In the genomic region with DNA sequence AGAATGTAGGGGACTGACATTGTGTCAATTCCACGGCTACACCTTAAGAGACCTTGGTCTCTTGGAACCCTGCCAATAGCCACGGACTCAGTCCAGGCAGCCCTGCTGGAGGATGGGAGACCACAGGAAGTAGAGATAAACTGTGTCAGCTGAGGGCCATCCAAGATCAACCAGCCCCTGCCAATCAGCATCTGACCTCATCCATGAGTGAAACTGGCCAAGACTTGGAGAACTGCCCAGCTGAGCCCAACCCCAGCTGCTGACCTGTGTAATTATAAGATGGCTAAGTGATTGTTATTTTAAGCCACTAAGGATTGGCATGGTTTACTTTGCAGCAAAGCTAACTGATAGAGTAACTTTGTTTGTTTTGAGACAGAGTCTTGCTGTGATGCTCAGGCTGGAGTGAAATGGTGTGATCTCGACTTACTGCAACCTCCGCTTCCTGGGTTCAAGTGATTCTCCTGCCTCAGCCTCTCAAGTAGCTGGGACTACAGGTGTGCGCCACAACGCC, we compare ENCODE assay signal across 10 cellular contexts. TPM values are rescaled to one million over a fixed set of nuclear protein-coding genes. Genes with fewer than 3 reads are reported as not detected.
DNase-seq lines count a peak whose midpoint lies in the region; ATAC-seq and TF ChIP-seq lines count a peak whose summit lies in the region.
"Had no signal": no experiment of that assay in that cellular context is flagged by ENCODE, and none has a peak within 500 bp of the region (broad histone marks: within the 10 kb centered on the region; RNA-seq: fewer than 3 reads in every experiment).

No MANE protein-coding gene starts in this region.

- H3K27ac ChIP-seq in brain microvascular endothelial cell (no peak overlapping the region), right lobe of liver (peak overlapping the region in 2 of 3 donors; percentile 53 to 76)

- WGBS in right lobe of liver (ENCODE audit: insufficient coverage, low coverage, low lambda C conversion rate, missing lambda C conversion rate) = 40% methylated on average over 6 of the region's 6 CpGs

- peaks cover 0 to 27% (median 7%) of the 10 kb centered on the region in 4 donors for H3K4me1 ChIP-seq in right lobe of liver

- H3K27me3 ChIP-seq in brain microvascular endothelial cell (replicated peaks) (no peaks in the 10 kb centered on the region), right lobe of liver (no peaks in the 10 kb centered on the region)

- TF ChIP-seq CTCF in brain microvascular endothelial cell (IDR thresholded peaks at IDR 0.05; ENCODE audit: low read depth, low read length, missing control alignments) (no peak), right lobe of liver (IDR thresholded peaks at IDR 0.05) (no peak)

- H3K9me3 ChIP-seq in right lobe of liver = no peaks in the 10 kb centered on the region

- H3K36me3 ChIP-seq in brain microvascular endothelial cell (replicated peaks) = peaks cover 2% of the 10 kb centered on the region
- H3K36me3 ChIP-seq in right lobe of liver = peaks cover 0 to 2% (median 0%) of the 10 kb centered on the region in 4 donors

- DNase-seq in COR-L47 (lab: John Stamatoyannopoulos, UW) = peak; percentile 71
- peak; percentile 47 for DNase-seq in NCI-H2196 treated with DMSO at 0.1 percent for 48 hours (lab: John Stamatoyannopoulos, UW; ENCODE audit: unreplicated experiment)
- peak; percentile 77 for DNase-seq in brain microvascular endothelial cell
- DNase-seq in right lobe of liver = peak; percentile 85 to 96 (median 93)
- DNase-seq in epidermal melanocyte (ENCODE audit: insufficient read length, low spot score) = no peak
- DNase-seq in activated CD8-positive, alpha-beta memory T cell treated with anti-CD3 and anti-CD28 coated beads, Interleukin-2, amount 50 U/mL, for 48 hours = no peak
- no peak for DNase-seq in activated CD4-positive, alpha-beta T cell treated with anti-CD3 and anti-CD28 coated beads for 4 hours
- DNase-seq in KBM-7 = no peak
- DNase-seq: activated CD4-positive, alpha-beta T cell treated with anti-CD3 and anti-CD28 coated beads for 36 hours; DND-41 had no signal

- ATAC-seq in right lobe of liver = peak; percentile 92 to 95 (median 94)
- ATAC-seq: activated CD4-positive, alpha-beta T cell treated with anti-CD3 and anti-CD28 coated beads for 36 hours had no signal

- in situ Hi-C loops in brain microvascular endothelial cell (cut with HindIII; ENCODE audit: low pct_ligation_motif_present, low sequenced_read_pairs) (no loop called here), KBM-7 (cut with MboI; ENCODE audit: low pct_unique_long_range_greater_than_20kb, low sequenced_read_pairs) (no loop called here)

- peak; percentile 17 for TF ChIP-seq POLR2A in right lobe of liver (IDR thresholded peaks at IDR 0.05)

- intact Hi-C loops in right lobe of liver (cut with DNase I) = no loop called here

- no peak overlapping the region for H3K4me3 ChIP-seq in brain microvascular endothelial cell (ENCODE audit: low read depth, low read length)
- peak overlapping the region in 2 of 3 donors; percentile 19 to 20 for H3K4me3 ChIP-seq in right lobe of liver

RNA-seq across cellular contexts. Expression of a gene that starts 13.3 kb away (rescaled TPM):
- total RNA-seq in right lobe of liver = 100 to 1,000 TPM; 167 to 446 (median 217) TPM

RNA-seq across cellular contexts. Expression of a gene that starts 42.7 kb away (rescaled TPM):
- total RNA-seq in right lobe of liver = 10 to 100 TPM; 33.9 to 58.6 (median 47.6) TPM

Comparison
In these comparisons a context has a peak if more than half of its experiments do, and no peak if none do; other contexts are left out.
1. DNase-seq: peak in COR-L47 (single experiment), NCI-H2196 treated with DMSO at 0.1 percent for 48 hours (single experiment), brain microvascular endothelial cell (single experiment) and right lobe of liver (3 of 3); none in epidermal melanocyte (single experiment), activated CD8-positive, alpha-beta memory T cell treated with anti-CD3 and anti-CD28 coated beads, Interleukin-2, amount 50 U/mL, for 48 hours (single experiment), activated CD4-positive, alpha-beta T cell treated with anti-CD3 and anti-CD28 coated beads for 4 hours (0 of 2) and KBM-7 (single experiment).